Comparison of ENCODE assay signal across 10 cellular contexts in the genomic region with DNA sequence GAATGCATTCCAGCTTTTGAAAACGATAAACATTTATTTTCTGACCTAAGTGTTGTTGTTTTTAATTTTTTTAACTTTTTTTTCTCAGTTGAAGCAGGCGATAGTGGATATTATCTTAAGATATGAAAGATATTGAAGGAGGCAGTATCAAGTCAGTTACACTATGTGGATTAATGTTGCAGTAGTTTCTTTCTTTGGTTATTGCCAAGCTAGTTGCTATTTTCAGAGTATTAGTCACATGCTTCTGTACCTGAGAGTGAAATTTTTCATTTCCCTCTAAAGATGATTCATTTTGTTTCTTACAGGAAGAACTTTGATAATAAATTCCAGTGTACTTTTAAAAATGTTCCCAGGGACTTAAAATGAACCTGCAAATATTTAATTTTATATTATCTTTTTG.
DNase-seq lines count a peak whose midpoint lies in the region; ATAC-seq and TF ChIP-seq lines count a peak whose summit lies in the region.
"Had no signal": no experiment of that assay in that cellular context is flagged by ENCODE, and none has a peak within 500 bp of the region (broad histone marks: within the 10 kb centered on the region; RNA-seq: fewer than 3 reads in every experiment).

No MANE protein-coding gene starts in this region.

- DNase-seq in astrocyte of the spinal cord (ENCODE audit: low read depth, low spot score) (peak; percentile 50), smooth muscle cell (lab: John Stamatoyannopoulos, UW; ENCODE audit: unreplicated experiment) (no peak), NCI-H146 treated with DMSO at 0.1 percent for 48 hours (lab: John Stamatoyannopoulos, UW; ENCODE audit: unreplicated experiment) (no peak), Kasumi-1 (lab: John Stamatoyannopoulos, UW) (no peak), CD14-positive monocyte (ENCODE audit: low spot score) (no peak)
- DNase-seq: amygdala, NCI-H1436, T-helper 2 cell had no signal

- H3K27me3 ChIP-seq in smooth muscle cell (ENCODE audit: low read depth), result no peaks in the 10 kb centered on the region

- H3K9me3 ChIP-seq in smooth muscle cell (replicated peaks; ENCODE audit: low read depth), result no peaks in the 10 kb centered on the region

- peaks cover 14% of the 10 kb centered on the region for H3K4me1 ChIP-seq in smooth muscle cell (ENCODE audit: low read depth)

- ATAC-seq in GM19452 (IDR thresholded peaks at IDR 0.05; ENCODE audit: unreplicated experiment) (peak; percentile 55), HG02981 (IDR thresholded peaks at IDR 0.05; ENCODE audit: unreplicated experiment) (peak; percentile 59)

- no peaks in the 10 kb centered on the region for H3K4me1 Mint-ChIP-seq in CD14-positive monocyte

- H4K20me1 ChIP-seq in smooth muscle cell (ENCODE audit: low read depth), result no peaks in the 10 kb centered on the region

- no peak overlapping the region for H3K27ac Mint-ChIP-seq in CD14-positive monocyte

- TF ChIP-seq CTCF in astrocyte of the spinal cord (IDR thresholded peaks at IDR 0.05; ENCODE audit: low read depth, low read length) (no peak), smooth muscle cell (IDR thresholded peaks at IDR 0.05; ENCODE audit: borderline replicate concordance, insufficient read depth, poor library complexity, severe bottlenecking) (no peak), CD14-positive monocyte (IDR thresholded peaks at IDR 0.05) (no peak)

- H3K36me3 Mint-ChIP-seq in CD14-positive monocyte, result no peaks in the 10 kb centered on the region

- H3K4me3 ChIP-seq in astrocyte of the spinal cord (ENCODE audit: low read depth, low read length), result no peak overlapping the region
- no peak overlapping the region for H3K4me3 ChIP-seq in smooth muscle cell

- H3K9ac ChIP-seq in smooth muscle cell (ENCODE audit: low read depth), result no peak overlapping the region

- H3K27me3 Mint-ChIP-seq in CD14-positive monocyte (ENCODE audit: low read depth in 3 of 3), result no peaks in the 10 kb centered on the region

- WGBS in smooth muscle cell (ENCODE audit: low lambda C conversion rate), result 74% methylated on average over 2 of the region's 2 CpGs

- H3K4me3 Mint-ChIP-seq in CD14-positive monocyte, result no peak overlapping the region

- intact Hi-C loops in CD14-positive monocyte (cut with micrococcal nuclease), result no loop called here

- no peak overlapping the region for H2AFZ ChIP-seq in smooth muscle cell (ENCODE audit: low read depth)

- no peaks in the 10 kb centered on the region for H3K9me3 Mint-ChIP-seq in CD14-positive monocyte

- H3K79me2 ChIP-seq in smooth muscle cell (ENCODE audit: low read depth), result no peaks in the 10 kb centered on the region

- no peaks in the 10 kb centered on the region for H3K36me3 ChIP-seq in smooth muscle cell (ENCODE audit: low read depth)

- in situ Hi-C loops in astrocyte of the spinal cord (cut with HindIII; ENCODE audit: low sequenced_read_pairs), result no loop called here

- no peaks in the 10 kb centered on the region for H3F3A ChIP-seq in smooth muscle cell (ENCODE audit: low read depth)

- peak overlapping the region; percentile 47 for H3K4me2 ChIP-seq in smooth muscle cell

- H3K27ac ChIP-seq in smooth muscle cell (ENCODE audit: low read depth), result no peak overlapping the region
